Comparison of ENCODE assay signal across 12 cellular contexts in genomic region chr5:45695680-45696093, GRCh38. TPM values are rescaled to one million over a fixed set of nuclear protein-coding genes. Genes with fewer than 3 reads are reported as not detected.
DNase-seq lines count a peak whose midpoint lies in the region; ATAC-seq, FAIRE-seq and TF ChIP-seq lines count a peak whose summit lies in the region.
"Had no signal": no experiment of that assay in that cellular context is flagged by ENCODE, and none has a peak within 500 bp of the region (broad histone marks: within the 10 kb centered on the region; RNA-seq: fewer than 3 reads in every experiment).

No MANE protein-coding gene starts in this region.

- no peaks in the 10 kb centered on the region for H3K79me1 ChIP-seq in H1 (ENCODE audit: low read depth, low read length)

- peak; percentile 9 for ATAC-seq in stimulated activated naive CD8-positive, alpha-beta T cell treated with anti-CD3 and anti-CD28 coated beads, Interleukin-15, amount 100 ng/mL, for 72 hours
- ATAC-seq in stimulated activated naive CD8-positive, alpha-beta T cell treated with anti-CD3 and anti-CD28 coated beads, Interleukin-15, Interleukin-2, amounts not matched to agents 100 U/mL and 50 U/mL, for 24 hours = no peak
- ATAC-seq: T-cell had no signal

- peaks cover 0 to 6% of the 10 kb centered on the region in 2 experiments; a peak in 1 of 4 replicates for H3K79me2 ChIP-seq in H1 (ENCODE audit: control insufficient read depth in 1 of 2, insufficient read depth in 2 of 2, low read length in 2 of 2)
- H3K79me2 ChIP-seq in neural progenitor cell (ENCODE audit: low read depth) = no peaks in the 10 kb centered on the region

- TF ChIP-seq POLR2A in H1 (IDR thresholded peaks at IDR 0.05; ENCODE audit: control extremely low read depth in 1 of 2, low read depth in 2 of 2, low read length in 2 of 2) = no peak

- no peak overlapping the region for H2AK5ac ChIP-seq in H1 (ENCODE audit: low read depth, low read length)

- H3K4ac ChIP-seq in H1 (replicated peaks; ENCODE audit: insufficient read length, low read depth, low read length) = no peak overlapping the region

- no peaks in the 10 kb centered on the region for H3K9me3 ChIP-seq in H1 (ENCODE audit: insufficient read depth in 2 of 2, low read depth in 1 of 2, low read length in 1 of 2)
- no peaks in the 10 kb centered on the region for H3K9me3 ChIP-seq in neural progenitor cell (ENCODE audit: low read depth)
- H3K9me3 ChIP-seq: adrenal gland had no signal

- DNase-seq in stimulated activated naive CD8-positive, alpha-beta T cell treated with anti-CD3 and anti-CD28 coated beads, Interleukin-15, amount 100 ng/mL, for 72 hours = no peak
- no peak for DNase-seq in stimulated activated naive CD8-positive, alpha-beta T cell treated with anti-CD3 and anti-CD28 coated beads, Interleukin-15, Interleukin-2, amounts not matched to agents 100 U/mL and 50 U/mL, for 24 hours
- DNase-seq in H1 (ENCODE audit: low read depth in 1 of 2, low spot score in 2 of 2) (peak in 1 of 2 experiments; percentile 69), neural progenitor cell (ENCODE audit: low spot score) (no peak), NCI-H2107 treated with DMSO at 0.1 percent for 48 hours (lab: John Stamatoyannopoulos, UW; ENCODE audit: unreplicated experiment) (no peak), Ammon's horn (ENCODE audit: low spot score) (no peak), NCI-H1048 (lab: John Stamatoyannopoulos, UW) (no peak)
- no peak for DNase-seq in stimulated activated naive CD4-positive, alpha-beta T cell treated with Interleukin-2 at 50 U/mL for 16 hours (lab: John Stamatoyannopoulos, UW)
- DNase-seq: T-cell had no signal

- H3K4me1 Mint-ChIP-seq in stimulated activated naive CD8-positive, alpha-beta T cell treated with anti-CD3 and anti-CD28 coated beads, Interleukin-15, amount 100 ng/mL, for 72 hours = peaks cover 6% of the 10 kb centered on the region
- peaks cover 13% of the 10 kb centered on the region for H3K4me1 Mint-ChIP-seq in neural progenitor cell

- H3K36me3 Mint-ChIP-seq in neural progenitor cell = no peaks in the 10 kb centered on the region
- H3K36me3 Mint-ChIP-seq: T-cell had no signal

- H4K20me1 ChIP-seq in H1 (replicated peaks in 1 of 2; ENCODE audit: control insufficient read depth in 1 of 2, insufficient read depth in 2 of 2, low read length in 2 of 2) (no peaks in the 10 kb centered on the region), neural progenitor cell (ENCODE audit: low read depth) (peaks cover 8% of the 10 kb centered on the region)

- H2BK5ac ChIP-seq in H1 (ENCODE audit: low read depth, low read length) = no peak overlapping the region

- no peak overlapping the region for H3K23ac ChIP-seq in H1 (ENCODE audit: insufficient read length)

- 2% methylated on average over 20 of the region's 48 CpGs; no CpG with 5 or more reads in 1 of the 2 experiments for WGBS in H1 (ENCODE audit: extremely low coverage in 1 of 2, insufficient coverage in 1 of 2, insufficient read length in 1 of 2, insufficient replicate concordance in 2 of 2, low coverage in 1 of 2, low lambda C conversion rate in 2 of 2, missing lambda C conversion rate in 1 of 2), 2 experiments

- H3K27me3 ChIP-seq in H1 (replicated peaks in 1 of 4; ENCODE audit: control insufficient read depth in 3 of 4, extremely low read depth in 1 of 4, insufficient read depth in 3 of 4, low read length in 3 of 4) (peaks cover 0 to 6% (median 4%) of the 10 kb centered on the region in 4 experiments; a peak in 5 of 7 replicates), neural progenitor cell (peaks cover 46% of the 10 kb centered on the region)

- H2BK120ac ChIP-seq in H1 (replicated peaks; ENCODE audit: low read depth, low read length) = no peak overlapping the region

- H3K27ac Mint-ChIP-seq in stimulated activated naive CD8-positive, alpha-beta T cell treated with anti-CD3 and anti-CD28 coated beads, Interleukin-15, amount 100 ng/mL, for 72 hours = no peak overlapping the region
- H3K27ac Mint-ChIP-seq in neural progenitor cell = no peak overlapping the region
- H3K27ac Mint-ChIP-seq: activated CD8-positive, alpha-beta T cell treated with anti-CD3 and anti-CD28 coated beads, Interleukin-2, amount 10 ng/mL, durations not matched to agents 7 days and 5 days; T-cell had no signal

- no peak for TF ChIP-seq CTCF in H1 (IDR thresholded peaks at IDR 0.05; ENCODE audit: control extremely low read depth in 1 of 3, insufficient read depth in 1 of 3, low read depth in 1 of 3, low read length in 3 of 3)
- TF ChIP-seq CTCF in neural progenitor cell (IDR thresholded peaks at IDR 0.05) = no peak

- peaks cover 35% of the 10 kb centered on the region for H3K27me3 Mint-ChIP-seq in stimulated activated naive CD8-positive, alpha-beta T cell treated with anti-CD3 and anti-CD28 coated beads, Interleukin-15, amount 100 ng/mL, for 72 hours
- peaks cover 15% of the 10 kb centered on the region for H3K27me3 Mint-ChIP-seq in neural progenitor cell (ENCODE audit: insufficient read depth, low read depth)

- H4K8ac ChIP-seq in H1 (ENCODE audit: extremely low read depth, insufficient read depth, low read length) = no peak overlapping the region

- H3K36me3 ChIP-seq in H1 (ENCODE audit: control insufficient read depth in 2 of 4, insufficient read depth in 4 of 4, low read length in 3 of 4) (no peaks in the 10 kb centered on the region), neural progenitor cell (no peaks in the 10 kb centered on the region)
- H3K36me3 ChIP-seq: adrenal gland had no signal

- no peak for TF ChIP-seq RAD21 in H1 (IDR thresholded peaks at IDR 0.05 in 1 of 2, conservative IDR thresholded peaks at IDR 0.05 in 1 of 2; ENCODE audit: low read depth in 2 of 2, low read length in 2 of 2)

- no peak for TF ChIP-seq EP300 in H1 (IDR thresholded peaks at IDR 0.05; ENCODE audit: borderline replicate concordance in 1 of 2, low read depth in 2 of 2, low read length in 2 of 2)

- peaks cover 7% of the 10 kb centered on the region; the same call in 1 of the 2 replicates for H3K23me2 ChIP-seq in H1 (ENCODE audit: low read depth, low read length)

- H2BK20ac ChIP-seq in H1 (ENCODE audit: low read length) = no peak overlapping the region

- H3K56ac ChIP-seq in H1 (replicated peaks; ENCODE audit: insufficient read length, low read depth, low read length) = no peak overlapping the region

- H2AFZ ChIP-seq in H1 (ENCODE audit: low read length) (no peak overlapping the region), neural progenitor cell (replicated peaks) (peak overlapping the region; percentile 65)

- FAIRE-seq in H1 (lab: Jason Lieb, UNC) = no peak

- H3K27ac ChIP-seq in H1 (ENCODE audit: low read depth, low read length) = no peak overlapping the region
- no peak overlapping the region for H3K27ac ChIP-seq in neural progenitor cell

- H3K4me2 ChIP-seq in H1 (ENCODE audit: insufficient read depth in 1 of 2, low read depth in 2 of 2, low read length in 2 of 2) = peak overlapping the region; percentile 86 to 94
- peak overlapping the region; percentile 97 for H3K4me2 ChIP-seq in neural progenitor cell

- peak overlapping the region in 1 of 4 experiments; percentile 64; a peak in 2 of 7 replicates for H3K9ac ChIP-seq in H1 (replicated peaks in 1 of 4; ENCODE audit: extremely low read depth in 1 of 4, low read depth in 3 of 4, low read length in 3 of 4)
- H3K9ac ChIP-seq in neural progenitor cell = no peak overlapping the region

- H3K4me3 ChIP-seq in H1 (ENCODE audit: extremely low read depth in 1 of 4, insufficient read depth in 2 of 4, low read depth in 3 of 4, low read length in 4 of 4) (peak overlapping the region; percentile 47 to 76 (median 60)), neural progenitor cell (peak overlapping the region; percentile 59)

- no peak overlapping the region for H3K18ac ChIP-seq in H1 (ENCODE audit: extremely low read depth, low read length)

- H4K5ac ChIP-seq in H1 (ENCODE audit: insufficient read length, low read depth, low read length) = no peak overlapping the region

- peaks cover 12 to 15% of the 10 kb centered on the region in 2 donors for H3K9me3 Mint-ChIP-seq in stimulated activated naive CD8-positive, alpha-beta T cell treated with anti-CD3 and anti-CD28 coated beads, Interleukin-15, amount 100 ng/mL, for 72 hours
- no peaks in the 10 kb centered on the region for H3K9me3 Mint-ChIP-seq in neural progenitor cell

- CTCF ChIA-PET in H1 (lab: Charles Lee; ENCODE audit: partially characterized antibody) = interaction anchor here (0.6 to 2.5 kb wide), 21 partner anchors 10 to 833 kb away, joined by 3 to 9 read pairs (median 4); no protein-coding TSS in a partner anchor

- H3K14ac ChIP-seq in H1 (ENCODE audit: insufficient read length) = no peak overlapping the region

- no peak overlapping the region for H2BK12ac ChIP-seq in H1 (ENCODE audit: low read depth, low read length)

- POLR2A ChIA-PET in H1 (lab: Charles Lee; ENCODE audit: partially characterized antibody) = no interaction called here

- H4K91ac ChIP-seq in H1 (replicated peaks; ENCODE audit: insufficient read length, low read length) = no peak overlapping the region

- peaks cover 11% of the 10 kb centered on the region for H3F3A ChIP-seq in neural progenitor cell (ENCODE audit: low read depth)

- H3K4me3 Mint-ChIP-seq in stimulated activated naive CD8-positive, alpha-beta T cell treated with anti-CD3 and anti-CD28 coated beads, Interleukin-15, amount 100 ng/mL, for 72 hours = no peak overlapping the region
- peak overlapping the region; percentile 73 for H3K4me3 Mint-ChIP-seq in neural progenitor cell
- H3K4me3 Mint-ChIP-seq: activated CD8-positive, alpha-beta T cell treated with anti-CD3 and anti-CD28 coated beads, Interleukin-2, amount 10 ng/mL, durations not matched to agents 7 days and 5 days; T-cell had no signal

- no peak overlapping the region for H2BK15ac ChIP-seq in H1 (ENCODE audit: low read length)

- peaks cover 2 to 7% (median 4%) of the 10 kb centered on the region in 4 experiments; a peak in 5 of 7 replicates for H3K4me1 ChIP-seq in H1 (replicated peaks in 1 of 4; ENCODE audit: control insufficient read depth in 3 of 4, insufficient read depth in 4 of 4, low read length in 3 of 4)
- peaks cover 9% of the 10 kb centered on the region for H3K4me1 ChIP-seq in neural progenitor cell

TF ChIP-seq in H1, 55 proteins besides CTCF, POLR2A, EP300 and RAD21 (continues in another document):
- TF ChIP-seq JUND (IDR thresholded peaks at IDR 0.05; ENCODE audit: low read length) = no peak
- no peak for TF ChIP-seq FOSL1 (IDR thresholded peaks at IDR 0.05; ENCODE audit: insufficient read depth, low read depth, low read length)
- TF ChIP-seq RBBP5 (IDR thresholded peaks at IDR 0.05; ENCODE audit: borderline replicate concordance, low read depth, low read length) = peak; percentile 70; the same call in 1 of the 2 replicates

RNA-seq across cellular contexts. Expression of gene HCN1, which starts 0.5 kb away (rescaled TPM):
- 6.7 and 7.6 TPM in 2 replicates for total RNA-seq in H1 (2021; fragmentation: NEBNext Ultra II Directional; extraction: Animal tissue kit (Norgen Biotek cat#: 25700))
- 1.1 and 1.2 TPM in 2 replicates for polyA plus RNA-seq in H1 (2011; rRNA removed)
- polyA plus RNA-seq in H1 (2011; cell fraction: cytosol; rRNA removed) = 0.79 TPM
- 1.6 TPM for polyA plus RNA-seq in H1 (2011; cell fraction: nucleus; rRNA removed)
- polyA plus RNA-seq in H1 (2012, experiment 1 of 2) = 1.3 to 2.1 TPM (median 1.9 TPM) in 4 replicates
- polyA plus RNA-seq in H1 (2012, experiment 2 of 2) = 0.63 TPM
- polyA plus RNA-seq in H1 (2013, experiment 1 of 2) = 2.9 TPM
- 3.2 TPM for polyA plus RNA-seq in H1 (2013, experiment 2 of 2)
- polyA minus RNA-seq in H1 (2011; rRNA and poly(A)+ RNA removed) = 3.5 and 5.1 TPM in 2 replicates
- 1.3 TPM for polyA minus RNA-seq in H1 (2011; cell fraction: cytosol; rRNA and poly(A)+ RNA removed)
- 18.0 TPM for polyA minus RNA-seq in H1 (2011; cell fraction: nucleus; rRNA and poly(A)+ RNA removed)
- 0.03 TPM in 1 of 2 replicates, not detected in the other for total RNA-seq in neural progenitor cell (ENCODE audit: low replicate concordance)
- total RNA-seq: activated CD8-positive, alpha-beta T cell treated with anti-CD3 and anti-CD28 coated beads, Interleukin-2, amount 10 ng/mL, durations not matched to agents 7 days and 5 days; Daoy; T-cell had no signal
